In the genomic region with DNA sequence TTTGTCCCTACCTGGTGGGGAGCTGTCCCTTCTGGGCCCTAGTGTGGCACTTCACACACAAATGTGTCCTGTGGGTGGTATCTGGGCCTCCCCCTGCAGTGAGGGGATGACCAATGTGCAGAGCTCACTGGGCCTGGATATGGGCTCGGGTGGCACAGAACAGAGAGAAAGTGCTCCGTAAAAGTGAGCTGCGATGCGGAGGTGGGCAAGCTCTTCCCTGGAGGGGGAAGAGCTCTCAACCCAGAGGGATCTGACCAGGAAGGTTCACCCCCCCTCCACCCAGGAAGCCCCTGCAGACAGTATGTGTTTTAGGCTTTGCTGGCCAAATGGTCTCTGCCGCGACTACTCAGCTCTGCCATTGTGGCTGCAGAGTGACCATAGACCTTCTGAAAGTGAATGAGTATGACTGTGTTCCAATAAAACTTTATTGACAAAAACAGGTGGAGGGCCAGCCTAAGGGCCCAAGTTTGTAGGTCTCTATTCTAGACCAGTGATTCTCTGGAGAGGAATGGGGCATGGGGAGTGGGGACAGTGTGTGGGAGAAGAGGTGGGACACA, we compare ENCODE assay signal across 16 cellular contexts. TPM values are rescaled to one million over a fixed set of nuclear protein-coding genes. Genes with fewer than 3 reads are reported as not detected.
DNase-seq lines count a peak whose midpoint lies in the region; ATAC-seq, FAIRE-seq and TF ChIP-seq lines count a peak whose summit lies in the region.
"Had no signal": no experiment of that assay in that cellular context is flagged by ENCODE, and none has a peak within 500 bp of the region (broad histone marks: within the 10 kb centered on the region; RNA-seq: fewer than 3 reads in every experiment).

No MANE protein-coding gene starts in this region.

- DNase-seq in T-helper 2 cell treated with Interferon-gamma antibody and Interleukin-4, amounts not matched to agents 5 μg/mL and 100 μg/mL, for 36 hours (ENCODE audit: low spot score), result no peak
- DNase-seq in T-helper 2 cell (no peak), HTR-8/SVneo (ENCODE audit: insufficient read length, low spot score) (no peak), GM12878 (ENCODE audit: low read depth, low spot score) (no peak), uterus (no peak), mesenteric fat pad (ENCODE audit: low spot score) (no peak)
- DNase-seq: activated gamma-delta T cell; dermis blood vessel endothelial cell; DMS53; gastrocnemius medialis; NCI-H187; stimulated activated CD4-positive, alpha-beta T cell treated with anti-CD3 and anti-CD28 coated beads, Interleukin-1b, Interleukin-23, amount 100 ng/mL, for 48 hours had no signal

- H3K4me1 ChIP-seq in GM12878 (ENCODE audit: control insufficient read depth, insufficient read depth, low read length) (peaks cover 47% of the 10 kb centered on the region), skeletal muscle satellite cell (ENCODE audit: control insufficient read depth, insufficient read depth, low read length) (peaks cover 79% of the 10 kb centered on the region), uterus (peaks cover 0 to 19% of the 10 kb centered on the region in 2 donors)

- H3K27me3 ChIP-seq in GM12878 (replicated peaks in 1 of 2; ENCODE audit: control insufficient read depth in 2 of 2, insufficient read depth in 2 of 2, low read length in 1 of 2) (no peaks in the 10 kb centered on the region), skeletal muscle satellite cell (ENCODE audit: control insufficient read depth, insufficient read depth, low read length) (peaks cover 12% of the 10 kb centered on the region), uterus (peaks cover 10 to 16% of the 10 kb centered on the region in 2 donors)

- no peak for TF ChIP-seq EP300 in GM12878 (IDR thresholded peaks at IDR 0.05; ENCODE audit: borderline replicate concordance in 1 of 2, control insufficient read depth in 1 of 2, low read depth in 2 of 2, low read length in 2 of 2)

- SMC1A ChIA-PET in GM12878 (lab: Charles Lee; ENCODE audit: uncharacterized antibody, unreplicated experiment), result interaction anchor here (0.5 to 4.7 kb wide), 8 partner anchors 11 to 199 kb away, joined by 3 to 31 read pairs (median 3); a partner anchor contains a TSS

- TF ChIP-seq POLR2A in GM12878 (IDR thresholded peaks at IDR 0.05; ENCODE audit: low read depth, low read length) (no peak), uterus (IDR thresholded peaks at IDR 0.05) (no peak)

- peaks cover 22% of the 10 kb centered on the region for H3K79me2 ChIP-seq in GM12878 (ENCODE audit: control insufficient read depth, insufficient read depth, low read length)

- peak overlapping the region; percentile 73 for H3K4me3 Mint-ChIP-seq in T-helper 2 cell treated with Interferon-gamma antibody and Interleukin-4, amounts not matched to agents 5 μg/mL and 100 μg/mL, for 36 hours

- H3K27ac ChIP-seq in GM12878 (ENCODE audit: control insufficient read depth, insufficient read depth) (peak overlapping the region; percentile 75), uterus (no peak overlapping the region)
- H3K27ac ChIP-seq: gastrocnemius medialis, pancreas had no signal

- peak overlapping the region; percentile 80 for H3K4me2 ChIP-seq in GM12878 (ENCODE audit: control insufficient read depth, insufficient read depth)
- peak overlapping the region; percentile 48 for H3K4me2 ChIP-seq in skeletal muscle satellite cell (ENCODE audit: low read length)

- ATAC-seq in GM12878 (no peak), HG02763 (IDR thresholded peaks at IDR 0.05; ENCODE audit: unreplicated experiment) (no peak)
- ATAC-seq: gastrocnemius medialis, pancreas had no signal

- in situ Hi-C loops in GM12878 (cut with MboI), result no loop called here

- POLR2A ChIA-PET in GM12878 (lab: Charles Lee), result interaction anchor here (1.1 to 5.7 kb wide), 8 partner anchors 9 to 176 kb away, joined by 3 to 59 read pairs (median 22); a partner anchor contains a TSS

- H3K9ac ChIP-seq in GM12878 (ENCODE audit: control insufficient read depth, insufficient read depth, low read length) (no peak overlapping the region; the same call in 1 of the 2 replicates), skeletal muscle satellite cell (ENCODE audit: low read depth, low read length) (peak overlapping the region; percentile 68)

- H3K36me3 ChIP-seq in GM12878 (ENCODE audit: control insufficient read depth in 2 of 2, insufficient read depth in 2 of 2, low read length in 1 of 2) (peaks cover 0 to 2% of the 10 kb centered on the region in 2 experiments; a peak in 2 of 4 replicates), skeletal muscle satellite cell (ENCODE audit: insufficient read depth, low read length) (no peaks in the 10 kb centered on the region), uterus (no peaks in the 10 kb centered on the region)
- H3K36me3 ChIP-seq: gastrocnemius medialis, pancreas had no signal

- H3K27me3 Mint-ChIP-seq in T-helper 2 cell treated with Interferon-gamma antibody and Interleukin-4, amounts not matched to agents 5 μg/mL and 100 μg/mL, for 36 hours (ENCODE audit: low read depth), result no peaks in the 10 kb centered on the region

- no peak for TF ChIP-seq RAD21 in GM12878 (IDR thresholded peaks at IDR 0.05; ENCODE audit: insufficient read depth, low read depth, low read length)

- 23% methylated on average over 6 of the region's 6 CpGs for WGBS in GM12878 (ENCODE audit: insufficient coverage, insufficient replicate concordance, low lambda C conversion rate, missing lambda C conversion rate)

- RAD21 ChIA-PET in GM12878 (lab: Charles Lee; ENCODE audit: unreplicated experiment), result interaction anchor here (0.9 to 4.4 kb wide), 7 partner anchors 11 to 180 kb away, joined by 3 to 23 read pairs (median 4); a partner anchor contains a TSS

- no peaks in the 10 kb centered on the region for H3K36me3 Mint-ChIP-seq in T-helper 2 cell treated with Interferon-gamma antibody and Interleukin-4, amounts not matched to agents 5 μg/mL and 100 μg/mL, for 36 hours (ENCODE audit: low read depth)

- no peaks in the 10 kb centered on the region for H3K9me3 Mint-ChIP-seq in T-helper 2 cell treated with Interferon-gamma antibody and Interleukin-4, amounts not matched to agents 5 μg/mL and 100 μg/mL, for 36 hours

- peak; percentile 20 for FAIRE-seq in HTR-8/SVneo (lab: Jason Lieb, UNC)
- no peak for FAIRE-seq in GM12878 (lab: Jason Lieb, UNC)
- FAIRE-seq: A204.1, pancreas had no signal

- BruUV-seq in GM12878 (replicated peaks; lab: Mats Ljungman, UMichigan), result no TSS peak

- TF ChIP-seq CTCF in GM12878 (IDR thresholded peaks at IDR 0.05 in 2 of 3, conservative IDR thresholded peaks at IDR 0.05 in 1 of 3; ENCODE audit: control insufficient read depth in 2 of 3, extremely low read depth in 1 of 3, insufficient read depth in 1 of 3, low read depth in 3 of 3, low read length in 3 of 3) (no peak), uterus (IDR thresholded peaks at IDR 0.05) (no peak)

- H3K4me3 ChIP-seq in GM12878 (peak overlapping the region; percentile 59; the same call in 1 of the 2 replicates), skeletal muscle satellite cell (ENCODE audit: low read length) (no peak overlapping the region), uterus (no peak overlapping the region)
- H3K4me3 ChIP-seq: gastrocnemius medialis, pancreas had no signal

- peaks cover 59% of the 10 kb centered on the region for H3K4me1 Mint-ChIP-seq in T-helper 2 cell treated with Interferon-gamma antibody and Interleukin-4, amounts not matched to agents 5 μg/mL and 100 μg/mL, for 36 hours (ENCODE audit: low read depth)

- no peak overlapping the region for H2AFZ ChIP-seq in GM12878 (ENCODE audit: control insufficient read depth, low read depth, low read length)

- no peaks in the 10 kb centered on the region for H3K9me3 ChIP-seq in GM12878 (replicated peaks; ENCODE audit: control insufficient read depth, insufficient read depth, low read length)
- H3K9me3 ChIP-seq in skeletal muscle satellite cell (replicated peaks; ENCODE audit: low read length), result no peaks in the 10 kb centered on the region
- H3K9me3 ChIP-seq in uterus, result no peaks in the 10 kb centered on the region
- H3K9me3 ChIP-seq: gastrocnemius medialis, pancreas had no signal

- peak overlapping the region; percentile 68 for H3K27ac Mint-ChIP-seq in T-helper 2 cell treated with Interferon-gamma antibody and Interleukin-4, amounts not matched to agents 5 μg/mL and 100 μg/mL, for 36 hours

- intact Hi-C loops in GM12878 (cut with micrococcal nuclease; ENCODE audit: unreplicated experiment), result no loop called here
- intact Hi-C loops in uterus (cut with DNase I; ENCODE audit: low total_unique reads), result no loop called here

- CTCF ChIA-PET in GM12878 (lab: Yijun Ruan, JAX), result interaction anchor here (0.9 to 4.2 kb wide), 7 partner anchors 10 to 209 kb away, joined by 3 to 26 read pairs (median 4); a partner anchor contains a TSS

- peaks cover 3% of the 10 kb centered on the region; the same call in 1 of the 2 replicates for H4K20me1 ChIP-seq in GM12878 (ENCODE audit: control insufficient read depth, insufficient read depth)

RNA-seq across cellular contexts. Expression of a gene that starts 8.6 kb away (rescaled TPM):
- 316 and 431 TPM in 2 replicates for total RNA-seq in GM12878 (2013; cell fraction: nucleolus; rRNA removed)
- total RNA-seq in GM12878 (2014; rRNA removed) (85.3 and 101 TPM in 2 replicates), GM12878 (2014; rRNA removed; fragmentation: Illumina TruSeq; extraction: Trizol) (25.2 and 31.3 TPM in 2 replicates), GM12878 (2021) (162 and 172 TPM in 2 replicates), uterus (10 to 100 TPM; 20.2 to 46.8 (median 21.0) TPM), mesenteric fat pad (131 TPM)
- 46.7 TPM for polyA plus RNA-seq in GM12878 (2011; ENCODE audit: low read depth)
- polyA plus RNA-seq in GM12878 (2011; rRNA removed) (31.3 and 57.2 TPM in 2 replicates), GM12878 (2014; fragmentation: Illumina TruSeq; extraction: Trizol) (17.2 and 38.7 TPM in 2 replicates), GM12878 (2014; fragmentation: Nextera tagmentation; extraction: Ambion mirVana) (10 to 100 TPM in 1 of 2 experiments, 1 to 10 TPM in 1; 8.0 to 19.8 TPM), GM12878 (2014; rRNA removed) (60.6 and 67.5 TPM in 2 replicates), GM12878 (2016; fragmentation: Nextera tagmentation; extraction: Ambion mirVana) (100 to 1,000 TPM; 120 to 128 TPM)
- polyA plus RNA-seq in GM12878 (2011; cell fraction: cytosol; rRNA removed), result 131 and 135 TPM in 2 replicates
- 271 and 308 TPM in 2 replicates for polyA plus RNA-seq in GM12878 (2011; cell fraction: nucleus; rRNA removed)
- 78.4 and 88.1 TPM in 2 replicates for polyA plus RNA-seq in GM12878 (2012)
- 34.5 and 84.6 TPM in 2 replicates for polyA minus RNA-seq in GM12878 (2011; rRNA and poly(A)+ RNA removed)
- polyA minus RNA-seq in GM12878 (2011; cell fraction: cytosol; rRNA and poly(A)+ RNA removed), result 49.2 and 68.0 TPM in 2 replicates
- polyA minus RNA-seq in GM12878 (2011; cell fraction: nucleus; rRNA and poly(A)+ RNA removed), result 58.9 and 82.0 TPM in 2 replicates
- 1.7 TPM in 1 of 2 replicates, not detected in the other for total RNA-seq in skeletal muscle satellite cell (2012; rRNA removed)

RNA-seq across cellular contexts. Expression of a gene that starts 10.5 kb away (rescaled TPM):
- total RNA-seq in GM12878 (2013; cell fraction: nucleolus; rRNA removed), result 6.2 and 8.6 TPM in 2 replicates
- 39.4 and 40.2 TPM in 2 replicates for total RNA-seq in GM12878 (2014; rRNA removed)
- 17.0 and 18.0 TPM in 2 replicates for total RNA-seq in GM12878 (2014; rRNA removed; fragmentation: Illumina TruSeq; extraction: Trizol)
- 81.3 and 83.2 TPM in 2 replicates for total RNA-seq in GM12878 (2021)
- polyA plus RNA-seq in GM12878 (2011; ENCODE audit: low read depth), result 6.3 TPM
- 14.8 and 27.7 TPM in 2 replicates for polyA plus RNA-seq in GM12878 (2011; rRNA removed)
- polyA plus RNA-seq in GM12878 (2011; cell fraction: cytosol; rRNA removed), result 32.2 and 59.0 TPM in 2 replicates
- polyA plus RNA-seq in GM12878 (2011; cell fraction: nucleus; rRNA removed), result 33.4 and 49.2 TPM in 2 replicates
- 22.6 and 22.7 TPM in 2 replicates for polyA plus RNA-seq in GM12878 (2012)
- 1.7 and 5.9 TPM in 2 replicates for polyA plus RNA-seq in GM12878 (2014; fragmentation: Illumina TruSeq; extraction: Trizol)
- 1 to 10 TPM in 1 of 2 experiments, under 1 TPM in 1; 0.69 to 5.5 TPM for polyA plus RNA-seq in GM12878 (2014; fragmentation: Nextera tagmentation; extraction: Ambion mirVana)
- polyA plus RNA-seq in GM12878 (2014; rRNA removed), result 53.6 and 62.2 TPM in 2 replicates
- 10 to 100 TPM; 69.2 to 75.5 TPM for polyA plus RNA-seq in GM12878 (2016; fragmentation: Nextera tagmentation; extraction: Ambion mirVana)
- 10.2 and 16.9 TPM in 2 replicates for polyA minus RNA-seq in GM12878 (2011; rRNA and poly(A)+ RNA removed)
- 12.4 and 18.7 TPM in 2 replicates for polyA minus RNA-seq in GM12878 (2011; cell fraction: cytosol; rRNA and poly(A)+ RNA removed)
- 2.8 and 6.0 TPM in 2 replicates for polyA minus RNA-seq in GM12878 (2011; cell fraction: nucleus; rRNA and poly(A)+ RNA removed)
- 18.1 and 25.6 TPM in 2 replicates for total RNA-seq in skeletal muscle satellite cell (2012; rRNA removed)
- total RNA-seq in uterus, result 10 to 100 TPM in 2 of 4 donors, 1 to 10 TPM in 1, not detected in 1; 8.6 to 24.3 (median 10.5) TPM
- total RNA-seq in mesenteric fat pad, result 31.8 TPM

RNA-seq across cellular contexts. Expression of a gene that starts 55.8 kb away (rescaled TPM):
- total RNA-seq in GM12878 (2013; cell fraction: nucleolus; rRNA removed), result 40.3 and 40.4 TPM in 2 replicates
- total RNA-seq in GM12878 (2014; rRNA removed) (46.9 and 48.0 TPM in 2 replicates), GM12878 (2014; rRNA removed; fragmentation: Illumina TruSeq; extraction: Trizol) (30.2 and 33.4 TPM in 2 replicates), GM12878 (2021) (45.5 and 46.7 TPM in 2 replicates), uterus (100 to 1,000 TPM; 108 to 202 (median 146) TPM), mesenteric fat pad (161 TPM)
- polyA plus RNA-seq in GM12878 (2011; ENCODE audit: low read depth), result 19.6 TPM
- polyA plus RNA-seq in GM12878 (2011; rRNA removed) (44.2 and 49.2 TPM in 2 replicates), GM12878 (2014; fragmentation: Illumina TruSeq; extraction: Trizol) (33.2 and 33.8 TPM in 2 replicates), GM12878 (2014; fragmentation: Nextera tagmentation; extraction: Ambion mirVana) (10 to 100 TPM in 1 of 2 experiments, 1 to 10 TPM in 1; 2.4 to 10.4 TPM), GM12878 (2014; rRNA removed) (39.3 and 43.4 TPM in 2 replicates), GM12878 (2016; fragmentation: Nextera tagmentation; extraction: Ambion mirVana) (10 to 100 TPM; 49.5 to 56.4 TPM)
- polyA plus RNA-seq in GM12878 (2011; cell fraction: cytosol; rRNA removed), result 39.6 and 41.6 TPM in 2 replicates
- polyA plus RNA-seq in GM12878 (2011; cell fraction: nucleus; rRNA removed), result 46.1 and 56.8 TPM in 2 replicates
- 28.3 and 33.6 TPM in 2 replicates for polyA plus RNA-seq in GM12878 (2012)
- polyA minus RNA-seq in GM12878 (2011; rRNA and poly(A)+ RNA removed), result 19.2 and 29.2 TPM in 2 replicates
- 16.7 and 22.1 TPM in 2 replicates for polyA minus RNA-seq in GM12878 (2011; cell fraction: cytosol; rRNA and poly(A)+ RNA removed)
- polyA minus RNA-seq in GM12878 (2011; cell fraction: nucleus; rRNA and poly(A)+ RNA removed), result 11.8 and 15.6 TPM in 2 replicates
- total RNA-seq in skeletal muscle satellite cell (2012; rRNA removed), result 97.6 and 155 TPM in 2 replicates
